In the genomic region with DNA sequence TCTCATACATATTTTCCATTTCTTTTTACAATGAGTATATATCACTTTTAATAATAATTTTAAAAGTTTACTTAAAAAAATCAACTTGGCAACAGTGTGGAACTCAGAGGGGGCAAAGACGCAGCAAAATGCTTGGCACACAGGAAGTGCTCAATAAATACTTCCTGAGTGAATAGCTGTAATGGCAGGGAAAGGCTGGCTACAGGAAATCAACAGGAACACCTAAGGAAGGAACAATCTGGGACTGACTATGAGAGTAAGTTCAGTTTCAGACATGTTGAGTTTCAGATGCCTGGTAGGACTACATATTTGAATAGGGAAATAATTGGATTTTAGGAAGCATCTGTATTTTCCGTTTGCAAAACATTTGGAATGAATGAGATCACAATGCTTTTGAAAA, we compare ENCODE assay signal across 15 cellular contexts.
A peak's percentile ranks its signal among the peaks of the same experiment; 100 is the strongest.
DNase-seq lines count a peak whose midpoint lies in the region; ATAC-seq and TF ChIP-seq lines count a peak whose summit lies in the region.
"Had no signal": no experiment of that assay in that cellular context is flagged by ENCODE, and none has a peak within 500 bp of the region (broad histone marks: within the 10 kb centered on the region; RNA-seq: fewer than 3 reads in every experiment).

No MANE protein-coding gene starts in this region.

- H3K4me3 Mint-ChIP-seq in endothelial cell (ENCODE audit: unreplicated experiment): no peak overlapping the region
- H3K4me3 Mint-ChIP-seq: CD4-positive, CD25-positive, alpha-beta regulatory T cell had no signal

- H3K4me2 ChIP-seq in SK-N-SH (no peak overlapping the region), mesendoderm (ENCODE audit: low read length) (no peak overlapping the region)
- H3K4me2 ChIP-seq: BLaER1 treated with 17β-estradiol and CSF1 and Interleukin-3, amounts not matched to agents 10 nM and 100 nM had no signal

- no peak overlapping the region for H4K8ac ChIP-seq in mesendoderm (ENCODE audit: low read depth, low read length)

- H3K36me3 Mint-ChIP-seq in endothelial cell (ENCODE audit: low read depth, unreplicated experiment): peaks cover 9% of the 10 kb centered on the region

- peaks cover 13 to 29% of the 10 kb centered on the region in 2 experiments for H3K36me3 ChIP-seq in SK-N-SH (replicated peaks in 1 of 2; ENCODE audit: control insufficient read depth in 1 of 2, insufficient read depth in 2 of 2, low read length in 1 of 2)
- H3K36me3 ChIP-seq in mesendoderm (ENCODE audit: control insufficient read depth, insufficient read depth, low read length): no peaks in the 10 kb centered on the region
- H3K36me3 ChIP-seq: HAP-1 had no signal

- H3K27ac ChIP-seq in SK-N-SH (ENCODE audit: low read depth in 2 of 2, low read length in 1 of 2): no peak overlapping the region
- no peak overlapping the region for H3K27ac ChIP-seq in mesendoderm (ENCODE audit: low read depth, low read length)
- H3K27ac ChIP-seq: BLaER1 treated with 17β-estradiol and CSF1 and Interleukin-3, amounts not matched to agents 10 nM and 100 nM had no signal

- intact Hi-C loops in posterior cingulate gyrus (cut with DNase I): no loop called here

- H2BK15ac ChIP-seq in mesendoderm (replicated peaks; ENCODE audit: low read depth): no peak overlapping the region

- no peak overlapping the region for H2AK5ac ChIP-seq in mesendoderm (ENCODE audit: low read length)

- TF ChIP-seq CTCF in SK-N-SH (IDR thresholded peaks at IDR 0.05) (no peak), endothelial cell (IDR thresholded peaks at IDR 0.05; ENCODE audit: unreplicated experiment) (no peak)

- H2BK5ac ChIP-seq in mesendoderm (ENCODE audit: low read length): no peak overlapping the region

- no peak for ATAC-seq in SK-N-SH treated with all-trans-retinoic acid at 6 μM for 48 hours
- ATAC-seq: HepG2 had no signal

- H3K4me3 ChIP-seq in SK-N-SH (ENCODE audit: low read depth in 2 of 2, low read length in 1 of 2) (no peak overlapping the region), mesendoderm (ENCODE audit: low read length) (no peak overlapping the region)
- H3K4me3 ChIP-seq: BLaER1 treated with 17β-estradiol and CSF1 and Interleukin-3, amounts not matched to agents 10 nM and 100 nM; HAP-1 had no signal

- POLR2A ChIA-PET in SK-N-SH (lab: Yijun Ruan, JAX): no interaction called here

- DNase-seq in SK-N-SH (no peak), endothelial cell (ENCODE audit: low spot score) (peak; percentile 10), mesendoderm (peak; percentile 0), NCI-H187 (lab: John Stamatoyannopoulos, UW) (no peak), NCI-H128 (lab: John Stamatoyannopoulos, UW; ENCODE audit: unreplicated experiment) (no peak), posterior cingulate gyrus (no peak)
- DNase-seq: 8988T; ACHN; CD4-positive, CD25-positive, alpha-beta regulatory T cell; DMS53; GF-D8 had no signal

- no peak overlapping the region for H3K18ac ChIP-seq in mesendoderm (ENCODE audit: low read length)

- peaks cover 6% of the 10 kb centered on the region for H3F3A ChIP-seq in SK-N-SH (replicated peaks; ENCODE audit: insufficient read depth)

- no peaks in the 10 kb centered on the region; a peak in 1 of 4 replicates for H3K4me1 ChIP-seq in SK-N-SH (ENCODE audit: control insufficient read depth in 1 of 2, insufficient read depth in 2 of 2, low read depth in 1 of 2, low read length in 1 of 2)
- H3K4me1 ChIP-seq in mesendoderm (ENCODE audit: control insufficient read depth, low read depth, low read length): no peaks in the 10 kb centered on the region
- H3K4me1 ChIP-seq: HAP-1 had no signal

- no peak overlapping the region for H4K5ac ChIP-seq in mesendoderm (ENCODE audit: low read length)

- no peak for TF ChIP-seq EP300 in SK-N-SH (IDR thresholded peaks at IDR 0.05; ENCODE audit: borderline replicate concordance in 1 of 2, low read depth in 1 of 2, low read length in 1 of 2)

- H3K9me3 ChIP-seq in SK-N-SH: no peaks in the 10 kb centered on the region; the same call in 1 of the 2 replicates
- H3K9me3 ChIP-seq: BLaER1 treated with 17β-estradiol and CSF1 and Interleukin-3, amounts not matched to agents 10 nM and 100 nM; HAP-1 had no signal

- H3K56ac ChIP-seq in mesendoderm (ENCODE audit: low read length): no peak overlapping the region

- no peak for TF ChIP-seq RAD21 in SK-N-SH (IDR thresholded peaks at IDR 0.05; ENCODE audit: low read length)

- H3K9me2 ChIP-seq in SK-N-SH: no peaks in the 10 kb centered on the region

- H4K20me1 ChIP-seq in SK-N-SH (ENCODE audit: insufficient read depth): no peaks in the 10 kb centered on the region
- H4K20me1 ChIP-seq: BLaER1 treated with 17β-estradiol and CSF1 and Interleukin-3, amounts not matched to agents 10 nM and 100 nM had no signal

- H3K4ac ChIP-seq in mesendoderm (ENCODE audit: low read depth, low read length): no peak overlapping the region

- 79% methylated on average over 2 of the region's 2 CpGs for WGBS in SK-N-SH (ENCODE audit: low lambda C conversion rate)
- WGBS in mesendoderm (ENCODE audit: extremely low coverage, insufficient coverage, low lambda C conversion rate): no CpG with 5 or more reads among the region's 2 CpGs

- peaks cover 25% of the 10 kb centered on the region for H3K4me1 Mint-ChIP-seq in endothelial cell (ENCODE audit: unreplicated experiment)

- H3K27me3 Mint-ChIP-seq in endothelial cell (ENCODE audit: unreplicated experiment): peaks cover 2% of the 10 kb centered on the region
- H3K27me3 Mint-ChIP-seq: CD4-positive, CD25-positive, alpha-beta regulatory T cell had no signal

- H3K9ac ChIP-seq in SK-N-SH (no peak overlapping the region), mesendoderm (ENCODE audit: low read length) (no peak overlapping the region)
- H3K9ac ChIP-seq: BLaER1 treated with 17β-estradiol and CSF1 and Interleukin-3, amounts not matched to agents 10 nM and 100 nM had no signal

- peak overlapping the region; percentile 75 for H3K27ac Mint-ChIP-seq in endothelial cell (ENCODE audit: unreplicated experiment)
- H3K27ac Mint-ChIP-seq: CD4-positive, CD25-positive, alpha-beta regulatory T cell had no signal

- H3K27me3 ChIP-seq in SK-N-SH (ENCODE audit: insufficient read depth) (no peaks in the 10 kb centered on the region), mesendoderm (ENCODE audit: insufficient read depth, low read length, poor library complexity) (no peaks in the 10 kb centered on the region)
- H3K27me3 ChIP-seq: BLaER1 treated with 17β-estradiol and CSF1 and Interleukin-3, amounts not matched to agents 10 nM and 100 nM had no signal

- H3K23ac ChIP-seq in mesendoderm (ENCODE audit: low read length): no peak overlapping the region

- no peaks in the 10 kb centered on the region for H3K79me2 ChIP-seq in SK-N-SH (ENCODE audit: insufficient read depth)
- no peaks in the 10 kb centered on the region for H3K79me2 ChIP-seq in mesendoderm (ENCODE audit: control insufficient read depth, insufficient read depth, low read length)

- 0 out of 2 replicates have a peak overlapping the region, but pooled peaks have one; percentile 10 for H2AFZ ChIP-seq in SK-N-SH (ENCODE audit: low read depth)

- H3K79me1 ChIP-seq in mesendoderm (ENCODE audit: low read length): no peaks in the 10 kb centered on the region

- CTCF ChIA-PET in SK-N-SH (lab: Yijun Ruan, JAX): no interaction called here

- H2BK120ac ChIP-seq in mesendoderm (ENCODE audit: low read depth, low read length): no peak overlapping the region

- peaks cover 4% of the 10 kb centered on the region for H3K9me3 Mint-ChIP-seq in endothelial cell (ENCODE audit: unreplicated experiment)

TF ChIP-seq in SK-N-SH, 30 proteins besides CTCF, POLR2A, EP300 and RAD21:
- TF ChIP-seq GABPA (IDR thresholded peaks at IDR 0.05; ENCODE audit: low read depth) (peak; percentile 39; the same call in 1 of the 2 replicates), SMC3 (IDR thresholded peaks at IDR 0.05; ENCODE audit: low read depth, low read length) (no peak)

TF ChIP-seq in SK-N-SH treated with all-trans-retinoic acid at 6 μM for 48 hours, 23 proteins besides CTCF, POLR2A, EP300 and RAD21 (continues in another document):
- TF ChIP-seq ZNF565 (CRISPR knock-in tag; conservative IDR thresholded peaks at IDR 0.05; ENCODE audit: low read depth) (no peak), BACH2 (CRISPR knock-in tag; IDR thresholded peaks at IDR 0.05; ENCODE audit: borderline replicate concordance) (no peak), ZC3H10 (CRISPR knock-in tag; IDR thresholded peaks at IDR 0.05) (no peak), ZFP30 (CRISPR knock-in tag; IDR thresholded peaks at IDR 0.05) (no peak), CSRNP3 (CRISPR knock-in tag; IDR thresholded peaks at IDR 0.05) (no peak)
- TF ChIP-seq, protein P1, sequence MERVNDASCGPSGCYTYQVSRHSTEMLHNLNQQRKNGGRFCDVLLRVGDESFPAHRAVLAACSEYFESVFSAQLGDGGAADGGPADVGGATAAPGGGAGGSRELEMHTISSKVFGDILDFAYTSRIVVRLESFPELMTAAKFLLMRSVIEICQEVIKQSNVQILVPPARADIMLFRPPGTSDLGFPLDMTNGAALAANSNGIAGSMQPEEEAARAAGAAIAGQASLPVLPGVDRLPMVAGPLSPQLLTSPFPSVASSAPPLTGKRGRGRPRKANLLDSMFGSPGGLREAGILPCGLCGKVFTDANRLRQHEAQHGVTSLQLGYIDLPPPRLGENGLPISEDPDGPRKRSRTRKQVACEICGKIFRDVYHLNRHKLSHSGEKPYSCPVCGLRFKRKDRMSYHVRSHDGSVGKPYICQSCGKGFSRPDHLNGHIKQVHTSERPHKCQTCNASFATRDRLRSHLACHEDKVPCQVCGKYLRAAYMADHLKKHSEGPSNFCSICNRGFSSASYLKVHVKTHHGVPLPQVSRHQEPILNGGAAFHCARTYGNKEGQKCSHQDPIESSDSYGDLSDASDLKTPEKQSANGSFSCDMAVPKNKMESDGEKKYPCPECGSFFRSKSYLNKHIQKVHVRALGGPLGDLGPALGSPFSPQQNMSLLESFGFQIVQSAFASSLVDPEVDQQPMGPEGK (CRISPR knock-in tag; IDR thresholded peaks at IDR 0.05; ENCODE audit: borderline replicate concordance): no peak

Comparison
In these comparisons a context has a peak if more than half of its experiments do, and no peak if none do; other contexts are left out.
1. DNase-seq: peak in endothelial cell (single experiment) and mesendoderm (single experiment); none in SK-N-SH (single experiment), NCI-H187 (0 of 2), NCI-H128 (single experiment) and posterior cingulate gyrus (0 of 10).